8 cellular contexts compared by ENCODE assay signal in genomic region chr20:10447028-10447427, GRCh38.
A peak's percentile ranks its signal among the peaks of the same experiment; 100 is the strongest.
DNase-seq lines count a peak whose midpoint lies in the region; ATAC-seq and TF ChIP-seq lines count a peak whose summit lies in the region.

No MANE protein-coding gene starts in this region.

- no peak overlapping the region for H3K4me3 ChIP-seq in AG09309 (ENCODE audit: control insufficient read depth, low read depth, low read length)

- peak; percentile 99 for ATAC-seq in GM18861 (IDR thresholded peaks at IDR 0.05; ENCODE audit: unreplicated experiment)
- ATAC-seq in HG02973 (IDR thresholded peaks at IDR 0.05; ENCODE audit: unreplicated experiment), result peak; percentile 98

- peak; percentile 55 for DNase-seq in AG09309 (ENCODE audit: low read depth)
- peak; percentile 83 for DNase-seq in NCI-H2171 treated with DMSO at 0.1 percent for 48 hours (lab: John Stamatoyannopoulos, UW)
- peak; percentile 13 to 33 for DNase-seq in activated CD8-positive, alpha-beta memory T cell treated with anti-CD3 and anti-CD28 coated beads for 4 hours (ENCODE audit: low read depth in 2 of 2)
- peak; percentile 43 for DNase-seq in germinal center (ENCODE audit: low spot score)
- no peak for DNase-seq in ecto neural progenitor cell (ENCODE audit: low spot score)
- no peak for DNase-seq in effector CD8-positive, alpha-beta T cell (lab: John Stamatoyannopoulos, UW)

- no peak for TF ChIP-seq CTCF in AG09309 (IDR thresholded peaks at IDR 0.05; ENCODE audit: control insufficient read depth, insufficient read depth, low read depth, low read length, missing control alignments)

Comparison
In these comparisons a context has a peak if more than half of its experiments do, and no peak if none do; other contexts are left out.
1. DNase-seq: peak in AG09309 (single experiment), NCI-H2171 treated with DMSO at 0.1 percent for 48 hours (single experiment), activated CD8-positive, alpha-beta memory T cell treated with anti-CD3 and anti-CD28 coated beads for 4 hours (2 of 2) and germinal center (single experiment); none in ecto neural progenitor cell (single experiment) and effector CD8-positive, alpha-beta T cell (single experiment).